ENCODE assay signal across 10 cellular contexts in the genomic region with DNA sequence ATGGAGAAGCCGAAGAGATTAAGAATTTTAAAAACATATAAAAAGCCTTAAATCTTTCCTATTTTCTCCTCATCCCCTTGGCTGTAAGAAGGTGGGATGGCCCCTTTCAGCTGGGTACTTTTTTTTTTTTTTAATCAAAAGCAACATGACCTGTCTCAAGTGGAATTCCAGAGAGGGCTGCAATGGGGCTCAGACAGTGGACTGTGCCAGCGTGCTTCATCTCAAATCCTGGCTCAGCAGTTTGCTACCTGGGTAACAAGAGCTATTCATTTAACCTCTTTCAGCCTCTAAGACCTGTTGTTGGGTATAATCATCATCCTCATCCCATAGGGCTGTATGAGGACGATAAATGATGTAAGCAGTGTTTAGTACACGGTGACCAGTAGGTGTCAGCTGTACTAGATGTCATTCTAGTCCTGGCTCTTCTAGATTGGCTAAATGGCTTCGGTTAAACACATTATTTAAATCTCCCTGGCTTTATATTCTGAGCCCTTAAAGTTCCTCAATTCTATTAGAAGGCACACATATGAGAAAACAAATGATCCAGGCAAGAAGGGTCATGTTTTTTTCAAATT. TPM values are rescaled to one million over a fixed set of nuclear protein-coding genes. Genes with fewer than 3 reads are reported as not detected.
DNase-seq lines count a peak whose midpoint lies in the region; ATAC-seq and TF ChIP-seq lines count a peak whose summit lies in the region.
"Had no signal": no experiment of that assay in that cellular context is flagged by ENCODE, and none has a peak within 500 bp of the region (broad histone marks: within the 10 kb centered on the region; RNA-seq: fewer than 3 reads in every experiment).

No MANE protein-coding gene starts in this region.

- no peak overlapping the region for H3K4me2 ChIP-seq in OCI-LY3 (ENCODE audit: low read length)

- no peaks in the 10 kb centered on the region for H3K9me3 ChIP-seq in OCI-LY3 (ENCODE audit: insufficient read depth, low read length)
- no peaks in the 10 kb centered on the region for H3K9me3 ChIP-seq in left ventricle myocardium inferior (replicated peaks)
- no peaks in the 10 kb centered on the region for H3K9me3 ChIP-seq in spleen
- H3K9me3 ChIP-seq in lower lobe of right lung: no peaks in the 10 kb centered on the region
- H3K9me3 ChIP-seq: tibial artery had no signal

- WGBS in spleen, 5 donors: 64 to 85% (median 72%) methylated on average over 5 of the region's 5 CpGs

- H2AFZ ChIP-seq in OCI-LY3 (ENCODE audit: low read depth, low read length): no peak overlapping the region

- no peaks in the 10 kb centered on the region for H3K79me2 ChIP-seq in OCI-LY3 (ENCODE audit: low read length)

- H3K4me1 ChIP-seq in OCI-LY3 (ENCODE audit: low read length) (no peaks in the 10 kb centered on the region), left ventricle myocardium inferior (peaks cover 3% of the 10 kb centered on the region), spleen (peaks cover 0 to 11% (median 5%) of the 10 kb centered on the region in 6 donors), lower lobe of right lung (no peaks in the 10 kb centered on the region)
- H3K4me1 ChIP-seq: tibial artery had no signal

- H3K9ac ChIP-seq in OCI-LY3 (ENCODE audit: low read length): no peak overlapping the region

- no peaks in the 10 kb centered on the region for H4K20me1 ChIP-seq in OCI-LY3 (ENCODE audit: insufficient read depth, low read length)

- intact Hi-C loops in left ventricle myocardium inferior (cut with micrococcal nuclease) (loop anchor here (10.0 kb wide), 1 partner anchor 307 kb away; no protein-coding TSS in a partner anchor), spleen (cut with DNase I; ENCODE audit: low total_unique reads) (no loop called here), lower lobe of right lung (cut with DNase I) (no loop called here)

- no peaks in the 10 kb centered on the region for H3K36me3 ChIP-seq in OCI-LY3 (replicated peaks; ENCODE audit: low read depth, low read length)
- no peaks in the 10 kb centered on the region for H3K36me3 ChIP-seq in left ventricle myocardium inferior
- H3K36me3 ChIP-seq in spleen: no peaks in the 10 kb centered on the region
- H3K36me3 ChIP-seq in lower lobe of right lung: no peaks in the 10 kb centered on the region
- H3K36me3 ChIP-seq: tibial artery had no signal

- H3K4me3 ChIP-seq in OCI-LY3 (ENCODE audit: low read length): no peak overlapping the region
- no peak overlapping the region for H3K4me3 ChIP-seq in left ventricle myocardium inferior
- H3K4me3 ChIP-seq in spleen: no peak overlapping the region
- no peak overlapping the region for H3K4me3 ChIP-seq in lower lobe of right lung
- H3K4me3 ChIP-seq: tibial artery had no signal

- DNase-seq in left ventricle myocardium inferior: no peak
- DNase-seq in kidney glomerular epithelial cell (lab: John Stamatoyannopoulos, UW): no peak
- no peak for DNase-seq in spleen
- no peak for DNase-seq in lower lobe of right lung
- DNase-seq: small intestine, tibial artery had no signal

- no peak overlapping the region for H3K27ac ChIP-seq in OCI-LY3 (ENCODE audit: low read length)
- H3K27ac ChIP-seq in left ventricle myocardium inferior (replicated peaks): no peak overlapping the region
- H3K27ac ChIP-seq in spleen: no peak overlapping the region
- no peak overlapping the region for H3K27ac ChIP-seq in lower lobe of right lung
- H3K27ac ChIP-seq: tibial artery had no signal

- peak; percentile 45 for TF ChIP-seq CTCF in GM12873 (IDR thresholded peaks at IDR 0.05; ENCODE audit: insufficient read depth, low read depth, low read length, missing control alignments)
- TF ChIP-seq CTCF in OCI-LY3 (IDR thresholded peaks at IDR 0.05; ENCODE audit: low read depth, low read length): peak; percentile 33
- peak; percentile 54 for TF ChIP-seq CTCF in left ventricle myocardium inferior (IDR thresholded peaks at IDR 0.05; ENCODE audit: borderline replicate concordance)
- TF ChIP-seq CTCF in spleen (IDR thresholded peaks at IDR 0.05 in 8 of 11, conservative IDR thresholded peaks at IDR 0.05 in 3 of 11): no peak
- TF ChIP-seq CTCF in lower lobe of right lung (IDR thresholded peaks at IDR 0.05): no peak

- no peak for TF ChIP-seq POLR2A in spleen (IDR thresholded peaks at IDR 0.05)

- H3K27me3 ChIP-seq in OCI-LY3 (ENCODE audit: low read depth, low read length): no peaks in the 10 kb centered on the region
- no peaks in the 10 kb centered on the region for H3K27me3 ChIP-seq in left ventricle myocardium inferior (ENCODE audit: low read depth)
- peaks cover 0 to 6% (median 0%) of the 10 kb centered on the region in 7 donors for H3K27me3 ChIP-seq in spleen (replicated peaks in 1 of 7)
- H3K27me3 ChIP-seq in lower lobe of right lung (ENCODE audit: low read depth): no peaks in the 10 kb centered on the region
- H3K27me3 ChIP-seq: tibial artery had no signal

- ATAC-seq in HG02852 (IDR thresholded peaks at IDR 0.05; ENCODE audit: unreplicated experiment) (peak; percentile 55), GM19328 (IDR thresholded peaks at IDR 0.05; ENCODE audit: unreplicated experiment) (no peak), lower lobe of right lung (no peak)

RNA-seq across cellular contexts. Expression of gene PPP1R3G, which starts 6.9 kb away (rescaled TPM):
- total RNA-seq in left ventricle myocardium inferior (11.1 TPM), spleen (10 to 100 TPM in 1 of 7 donors, 1 to 10 TPM in 6; 2.2 to 10.1 (median 5.0) TPM), lower lobe of right lung (0.41 TPM)
- 1 to 10 TPM in 1 of 3 donors, under 1 TPM in 2; 0.54 to 2.0 (median 0.93) TPM for polyA plus RNA-seq in spleen

Comparison
In these comparisons a context has a peak if more than half of its experiments do, and no peak if none do; other contexts are left out.
1. CTCF ChIP-seq: peak in GM12873 (single experiment), OCI-LY3 (single experiment) and left ventricle myocardium inferior (single experiment); none in spleen (0 of 11) and lower lobe of right lung (single experiment).